In genomic region chr3:191331443-191331842, GRCh38 we compare ENCODE assay signal across 9 cellular contexts. TPM values are rescaled to one million over a fixed set of nuclear protein-coding genes. Genes with fewer than 3 reads are reported as not detected.
A peak's percentile ranks its signal among the peaks of the same experiment; 100 is the strongest.
DNase-seq lines count a peak whose midpoint lies in the region; ATAC-seq and TF ChIP-seq lines count a peak whose summit lies in the region.
"Had no signal": no experiment of that assay in that cellular context is flagged by ENCODE, and none has a peak within 500 bp of the region (broad histone marks: within the 10 kb centered on the region; RNA-seq: fewer than 3 reads in every experiment).

No MANE protein-coding gene starts in this region.

- H3K36me3 Mint-ChIP-seq in activated CD4-positive, alpha-beta T cell treated with anti-CD3 and anti-CD28 coated beads, Interleukin-2, amount 10 ng/mL, durations not matched to agents 24 days and 14 days (ENCODE audit: low read depth): peaks cover 2% of the 10 kb centered on the region
- peaks cover 3% of the 10 kb centered on the region for H3K36me3 Mint-ChIP-seq in activated T-helper 2 cell treated with anti-CD3 and anti-CD28 coated beads, Interferon-gamma antibody, Interleukin-2, Interleukin-4, amounts not matched to agents 10 μg/mL and 5 μg/mL and 100 μg/mL, durations not matched to agents 14 hours and 24 hours and 36 hours (ENCODE audit: low read depth)

- no peak for ATAC-seq in HG03342 (IDR thresholded peaks at IDR 0.05; ENCODE audit: unreplicated experiment)
- ATAC-seq in body of pancreas: no peak

- H3K27ac ChIP-seq in thyroid gland (peak overlapping the region; percentile 11 to 97 (median 96)), body of pancreas (peak overlapping the region in 2 of 4 donors; percentile 96)

- TF ChIP-seq POLR2A in thyroid gland (IDR thresholded peaks at IDR 0.05) (no peak), body of pancreas (IDR thresholded peaks at IDR 0.05) (no peak)

- intact Hi-C loops in activated CD4-positive, alpha-beta T cell treated with anti-CD3 and anti-CD28 coated beads, Interleukin-2, amount 10 ng/mL, durations not matched to agents 24 days and 14 days (cut with micrococcal nuclease): no loop called here
- intact Hi-C loops in activated T-helper 2 cell treated with anti-CD3 and anti-CD28 coated beads, Interferon-gamma antibody, Interleukin-2, Interleukin-4, amounts not matched to agents 10 μg/mL and 5 μg/mL and 100 μg/mL, durations not matched to agents 14 hours and 24 hours and 36 hours (cut with micrococcal nuclease): no loop called here
- intact Hi-C loops in thyroid gland (cut with DNase I) (loop anchor here (10.0 kb wide), 1 partner anchor 53 kb away; no protein-coding TSS in a partner anchor), body of pancreas (cut with DNase I) (no loop called here)

- peak overlapping the region; percentile 82 for H3K4me3 Mint-ChIP-seq in activated CD4-positive, alpha-beta T cell treated with anti-CD3 and anti-CD28 coated beads, Interleukin-2, amount 10 ng/mL, durations not matched to agents 24 days and 14 days
- H3K4me3 Mint-ChIP-seq in activated T-helper 2 cell treated with anti-CD3 and anti-CD28 coated beads, Interferon-gamma antibody, Interleukin-2, Interleukin-4, amounts not matched to agents 10 μg/mL and 5 μg/mL and 100 μg/mL, durations not matched to agents 14 hours and 24 hours and 36 hours (ENCODE audit: low read depth): peak overlapping the region; percentile 82

- H3K27me3 Mint-ChIP-seq in activated CD4-positive, alpha-beta T cell treated with anti-CD3 and anti-CD28 coated beads, Interleukin-2, amount 10 ng/mL, durations not matched to agents 24 days and 14 days: peaks cover 18% of the 10 kb centered on the region
- H3K27me3 Mint-ChIP-seq in activated T-helper 2 cell treated with anti-CD3 and anti-CD28 coated beads, Interferon-gamma antibody, Interleukin-2, Interleukin-4, amounts not matched to agents 10 μg/mL and 5 μg/mL and 100 μg/mL, durations not matched to agents 14 hours and 24 hours and 36 hours (ENCODE audit: low read depth): peaks cover 15% of the 10 kb centered on the region

- WGBS in thyroid gland, 2 donors: 79 to 83% methylated on average over 3 of the region's 3 CpGs
- 55 to 64% methylated on average over 3 of the region's 3 CpGs for WGBS in body of pancreas, 2 donors

- no peak for TF ChIP-seq CTCF in kidney epithelial cell (IDR thresholded peaks at IDR 0.05; ENCODE audit: insufficient read depth, low read length, poor library complexity, severe bottlenecking)
- TF ChIP-seq CTCF in thyroid gland (IDR thresholded peaks at IDR 0.05): no peak
- no peak for TF ChIP-seq CTCF in body of pancreas (IDR thresholded peaks at IDR 0.05)

- H3K9me3 Mint-ChIP-seq in activated CD4-positive, alpha-beta T cell treated with anti-CD3 and anti-CD28 coated beads, Interleukin-2, amount 10 ng/mL, durations not matched to agents 24 days and 14 days: no peaks in the 10 kb centered on the region
- no peaks in the 10 kb centered on the region for H3K9me3 Mint-ChIP-seq in activated T-helper 2 cell treated with anti-CD3 and anti-CD28 coated beads, Interferon-gamma antibody, Interleukin-2, Interleukin-4, amounts not matched to agents 10 μg/mL and 5 μg/mL and 100 μg/mL, durations not matched to agents 14 hours and 24 hours and 36 hours

- no peak overlapping the region for H3K27ac Mint-ChIP-seq in activated CD4-positive, alpha-beta T cell treated with anti-CD3 and anti-CD28 coated beads, Interleukin-2, amount 10 ng/mL, durations not matched to agents 24 days and 14 days
- no peak overlapping the region for H3K27ac Mint-ChIP-seq in activated T-helper 2 cell treated with anti-CD3 and anti-CD28 coated beads, Interferon-gamma antibody, Interleukin-2, Interleukin-4, amounts not matched to agents 10 μg/mL and 5 μg/mL and 100 μg/mL, durations not matched to agents 14 hours and 24 hours and 36 hours

- no peaks in the 10 kb centered on the region for H3K27me3 ChIP-seq in kidney epithelial cell (ENCODE audit: control insufficient read depth, insufficient read depth, low read length)
- no peaks in the 10 kb centered on the region for H3K27me3 ChIP-seq in thyroid gland
- H3K27me3 ChIP-seq in body of pancreas: no peaks in the 10 kb centered on the region

- DNase-seq in activated CD4-positive, alpha-beta T cell treated with anti-CD3 and anti-CD28 coated beads, Interleukin-2, amount 10 ng/mL, durations not matched to agents 24 days and 14 days: no peak
- no peak for DNase-seq in activated CD4-positive, alpha-beta T cell treated with anti-CD3 and anti-CD28 coated beads, Interleukin-2, amount 50 U/mL, for 48 hours
- no peak for DNase-seq in activated T-helper 2 cell treated with anti-CD3 and anti-CD28 coated beads, Interferon-gamma antibody, Interleukin-2, Interleukin-4, amounts not matched to agents 10 μg/mL and 5 μg/mL and 100 μg/mL, durations not matched to agents 14 hours and 24 hours and 36 hours (ENCODE audit: low spot score)
- peak; percentile 53 for DNase-seq in kidney epithelial cell (ENCODE audit: low read depth)
- no peak for DNase-seq in thyroid gland
- no peak for DNase-seq in amniotic stem cell (lab: John Stamatoyannopoulos, UW)
- no peak for DNase-seq in body of pancreas
- DNase-seq: stimulated activated CD4-positive, alpha-beta T cell treated with anti-CD3 and anti-CD28 coated beads, Interleukin-4, amount 100 ng/mL, for 24 hours had no signal

- H3K4me1 ChIP-seq in thyroid gland: peaks cover 23 to 34% of the 10 kb centered on the region in 2 donors
- H3K4me1 ChIP-seq in body of pancreas: peaks cover 38% of the 10 kb centered on the region

- no peaks in the 10 kb centered on the region for H3K9me3 ChIP-seq in thyroid gland
- no peaks in the 10 kb centered on the region for H3K9me3 ChIP-seq in body of pancreas

- H3K4me3 ChIP-seq in kidney epithelial cell (ENCODE audit: low read depth, low read length) (peak overlapping the region; percentile 74), thyroid gland (replicated peaks in 1 of 3) (peak overlapping the region in 1 of 3 donors; percentile 84), body of pancreas (no peak overlapping the region)

- H3K36me3 ChIP-seq in kidney epithelial cell (ENCODE audit: control insufficient read depth, insufficient read depth, low read length) (no peaks in the 10 kb centered on the region), thyroid gland (no peaks in the 10 kb centered on the region), body of pancreas (replicated peaks in 1 of 2; ENCODE audit: insufficient read depth in 1 of 2, low read depth in 2 of 2) (no peaks in the 10 kb centered on the region)

- H3K4me1 Mint-ChIP-seq in activated CD4-positive, alpha-beta T cell treated with anti-CD3 and anti-CD28 coated beads, Interleukin-2, amount 10 ng/mL, durations not matched to agents 24 days and 14 days: peaks cover 19% of the 10 kb centered on the region
- peaks cover 36% of the 10 kb centered on the region for H3K4me1 Mint-ChIP-seq in activated T-helper 2 cell treated with anti-CD3 and anti-CD28 coated beads, Interferon-gamma antibody, Interleukin-2, Interleukin-4, amounts not matched to agents 10 μg/mL and 5 μg/mL and 100 μg/mL, durations not matched to agents 14 hours and 24 hours and 36 hours (ENCODE audit: low read depth)

RNA-seq across cellular contexts. Expression of gene UTS2B, which starts 1.1 kb away (rescaled TPM):
- not detected in 2 replicates for total RNA-seq in activated CD4-positive, alpha-beta T cell treated with anti-CD3 and anti-CD28 coated beads, Interleukin-2, amount 10 ng/mL, durations not matched to agents 24 days and 14 days
- total RNA-seq in activated T-helper 2 cell treated with anti-CD3 and anti-CD28 coated beads, Interferon-gamma antibody, Interleukin-2, Interleukin-4, amounts not matched to agents 10 μg/mL and 5 μg/mL and 100 μg/mL, durations not matched to agents 14 hours and 24 hours and 36 hours: 0.37 TPM in 1 of 2 replicates, not detected in the other
- total RNA-seq in kidney epithelial cell (0.46 and 2.5 TPM in 2 replicates), thyroid gland (1 to 10 TPM in 2 of 4 donors, under 1 TPM in 1, not detected in 1; 0.27 to 2.0 (median 1.4) TPM), body of pancreas (not detected)

RNA-seq across cellular contexts. Expression of gene CCDC50, which starts 2.2 kb away (rescaled TPM):
- 34.1 and 34.6 TPM in 2 replicates for total RNA-seq in activated CD4-positive, alpha-beta T cell treated with anti-CD3 and anti-CD28 coated beads, Interleukin-2, amount 10 ng/mL, durations not matched to agents 24 days and 14 days
- total RNA-seq in activated T-helper 2 cell treated with anti-CD3 and anti-CD28 coated beads, Interferon-gamma antibody, Interleukin-2, Interleukin-4, amounts not matched to agents 10 μg/mL and 5 μg/mL and 100 μg/mL, durations not matched to agents 14 hours and 24 hours and 36 hours: 28.5 and 32.1 TPM in 2 replicates
- total RNA-seq in kidney epithelial cell: 160 and 178 TPM in 2 replicates
- 100 to 1,000 TPM in 1 of 4 donors, 10 to 100 TPM in 3; 63.3 to 104 (median 91.1) TPM for total RNA-seq in thyroid gland
- total RNA-seq in body of pancreas: 10 to 100 TPM; 51.1 to 89.3 TPM
